31 cellular contexts compared by ENCODE assay signal in genomic region chr2:143632751-143633374, GRCh38.
DNase-seq lines count a peak whose midpoint lies in the region; ATAC-seq, FAIRE-seq and TF ChIP-seq lines count a peak whose summit lies in the region.
"Had no signal": no experiment of that assay in that cellular context is flagged by ENCODE, and none has a peak within 500 bp of the region (broad histone marks: within the 10 kb centered on the region; RNA-seq: fewer than 3 reads in every experiment).

No MANE protein-coding gene starts in this region.

- H2AFZ ChIP-seq in smooth muscle cell (ENCODE audit: low read depth) (no peak overlapping the region), GM23338 (no peak overlapping the region)
- H2AFZ ChIP-seq: hepatocyte had no signal

- H4K20me1 ChIP-seq in smooth muscle cell (ENCODE audit: low read depth) (no peaks in the 10 kb centered on the region), GM23338 (replicated peaks; ENCODE audit: insufficient read depth) (no peaks in the 10 kb centered on the region)

- TF ChIP-seq CTCF in activated CD8-positive, alpha-beta T cell treated with anti-CD3 and anti-CD28 coated beads for 36 hours (IDR thresholded peaks at IDR 0.05), result no peak
- TF ChIP-seq CTCF in smooth muscle cell (IDR thresholded peaks at IDR 0.05; ENCODE audit: borderline replicate concordance, insufficient read depth, poor library complexity, severe bottlenecking) (no peak), GM23338 (conservative IDR thresholded peaks at IDR 0.05; ENCODE audit: low read depth in 2 of 2) (no peak)

- H3K27me3 ChIP-seq in smooth muscle cell (ENCODE audit: low read depth), result no peaks in the 10 kb centered on the region
- no peaks in the 10 kb centered on the region for H3K27me3 ChIP-seq in GM23338 (ENCODE audit: insufficient read depth)
- H3K27me3 ChIP-seq: hepatocyte, pancreas, transverse colon had no signal

- H3K27ac ChIP-seq in smooth muscle cell (ENCODE audit: low read depth), result peak overlapping the region; percentile 3
- H3K27ac ChIP-seq in GM23338 (ENCODE audit: low read depth), result no peak overlapping the region
- H3K27ac ChIP-seq: hepatocyte, pancreas, transverse colon had no signal

- DNase-seq in activated CD8-positive, alpha-beta T cell treated with anti-CD3 and anti-CD28 coated beads for 36 hours, result peak; percentile 18
- no peak for DNase-seq in activated CD8-positive, alpha-beta T cell treated with anti-CD3 and anti-CD28 coated beads, Interleukin-2, amount 10 ng/mL, durations not matched to agents 7 days and 5 days
- DNase-seq in NCI-H187 (lab: John Stamatoyannopoulos, UW), result peak; percentile 29 to 36
- peak; percentile 36 for DNase-seq in NCI-H748 treated with DMSO at 0.1 percent for 48 hours (lab: John Stamatoyannopoulos, UW)
- no peak for DNase-seq in smooth muscle cell (lab: John Stamatoyannopoulos, UW; ENCODE audit: unreplicated experiment)
- DNase-seq in activated CD4-positive, alpha-beta memory T cell treated with anti-CD3 and anti-CD28 coated beads, Interleukin-2, amount 10 ng/mL, durations not matched to agents 7 days and 5 days, result no peak
- no peak for DNase-seq in GM19239 (ENCODE audit: insufficient read length, low spot score)
- no peak for DNase-seq in GM23338 (ENCODE audit: low spot score)
- DNase-seq: activated CD4-positive, alpha-beta T cell treated with anti-CD3 and anti-CD28 coated beads, Interleukin-2, amount 50 U/mL, for 1 hour; activated effector memory CD4-positive, alpha-beta T cell treated with anti-CD3 and anti-CD28 coated beads, Interleukin-2, amount 50 U/mL, for 16 hours; CD8-positive, alpha-beta T cell; cerebellar nuclear complex; H9; left cardiac atrium; mammary epithelial cell; NCI-H2081; NCI-H524; pancreas; retina; small intestine; stimulated activated CD4-positive, alpha-beta T cell treated with anti-CD3 and anti-CD28 coated beads, Interleukin-2, amount 100 ng/mL, for 24 hours; SW 1271; T1000; transverse colon had no signal

- peak overlapping the region; percentile 79 for H3K27ac Mint-ChIP-seq in activated CD8-positive, alpha-beta T cell treated with anti-CD3 and anti-CD28 coated beads for 36 hours
- H3K27ac Mint-ChIP-seq in activated CD8-positive, alpha-beta T cell treated with anti-CD3 and anti-CD28 coated beads, Interleukin-2, amount 10 ng/mL, durations not matched to agents 7 days and 5 days, result no peak overlapping the region
- no peak overlapping the region for H3K27ac Mint-ChIP-seq in activated CD4-positive, alpha-beta memory T cell treated with anti-CD3 and anti-CD28 coated beads, Interleukin-2, amount 10 ng/mL, durations not matched to agents 7 days and 5 days
- H3K27ac Mint-ChIP-seq in GM23338, result no peak overlapping the region
- H3K27ac Mint-ChIP-seq: brain, H9 had no signal

- peaks cover 26% of the 10 kb centered on the region for H3K4me1 Mint-ChIP-seq in activated CD8-positive, alpha-beta T cell treated with anti-CD3 and anti-CD28 coated beads for 36 hours (ENCODE audit: low read depth)
- peaks cover 4% of the 10 kb centered on the region for H3K4me1 Mint-ChIP-seq in activated CD8-positive, alpha-beta T cell treated with anti-CD3 and anti-CD28 coated beads, Interleukin-2, amount 10 ng/mL, durations not matched to agents 7 days and 5 days (ENCODE audit: low read depth)
- peaks cover 2% of the 10 kb centered on the region for H3K4me1 Mint-ChIP-seq in activated CD4-positive, alpha-beta memory T cell treated with anti-CD3 and anti-CD28 coated beads, Interleukin-2, amount 10 ng/mL, durations not matched to agents 7 days and 5 days
- no peaks in the 10 kb centered on the region for H3K4me1 Mint-ChIP-seq in GM23338
- H3K4me1 Mint-ChIP-seq: brain, H9 had no signal

- H3K4me2 ChIP-seq in smooth muscle cell (peak overlapping the region; percentile 40), GM23338 (no peak overlapping the region)
- H3K4me2 ChIP-seq: hepatocyte had no signal

- H3F3A ChIP-seq in smooth muscle cell (ENCODE audit: low read depth), result peaks cover 18% of the 10 kb centered on the region
- H3F3A ChIP-seq in GM23338 (replicated peaks; ENCODE audit: low read depth), result no peaks in the 10 kb centered on the region

- H3K9me3 ChIP-seq in smooth muscle cell (replicated peaks; ENCODE audit: low read depth), result no peaks in the 10 kb centered on the region
- H3K9me3 ChIP-seq: pancreas, transverse colon had no signal

- ATAC-seq in activated CD8-positive, alpha-beta T cell treated with anti-CD3 and anti-CD28 coated beads for 36 hours, result peak; percentile 65
- ATAC-seq in activated CD8-positive, alpha-beta T cell treated with anti-CD3 and anti-CD28 coated beads, Interleukin-2, amount 10 ng/mL, durations not matched to agents 7 days and 5 days, result no peak
- ATAC-seq in GM23338, result no peak
- ATAC-seq: CD8-positive, alpha-beta T cell; K562; left cardiac atrium; Panc1; pancreas had no signal

- H3K4me3 Mint-ChIP-seq in activated CD8-positive, alpha-beta T cell treated with anti-CD3 and anti-CD28 coated beads for 36 hours, result no peak overlapping the region
- H3K4me3 Mint-ChIP-seq in activated CD8-positive, alpha-beta T cell treated with anti-CD3 and anti-CD28 coated beads, Interleukin-2, amount 10 ng/mL, durations not matched to agents 7 days and 5 days, result no peak overlapping the region
- no peak overlapping the region for H3K4me3 Mint-ChIP-seq in activated CD4-positive, alpha-beta memory T cell treated with anti-CD3 and anti-CD28 coated beads, Interleukin-2, amount 10 ng/mL, durations not matched to agents 7 days and 5 days
- H3K4me3 Mint-ChIP-seq in GM23338, result no peak overlapping the region
- H3K4me3 Mint-ChIP-seq: brain; CD8-positive, alpha-beta T cell; H9 had no signal

- FAIRE-seq in GM19239 (lab: Jason Lieb, UNC), result no peak
- FAIRE-seq: A204.1, endometrium, frontal cortex, K562, pancreas, small intestine had no signal

- H3K36me3 Mint-ChIP-seq in activated CD8-positive, alpha-beta T cell treated with anti-CD3 and anti-CD28 coated beads for 36 hours (ENCODE audit: low read depth), result peaks cover 61% of the 10 kb centered on the region
- peaks cover 70% of the 10 kb centered on the region for H3K36me3 Mint-ChIP-seq in activated CD8-positive, alpha-beta T cell treated with anti-CD3 and anti-CD28 coated beads, Interleukin-2, amount 10 ng/mL, durations not matched to agents 7 days and 5 days (ENCODE audit: low read depth)
- peaks cover 72% of the 10 kb centered on the region for H3K36me3 Mint-ChIP-seq in activated CD4-positive, alpha-beta memory T cell treated with anti-CD3 and anti-CD28 coated beads, Interleukin-2, amount 10 ng/mL, durations not matched to agents 7 days and 5 days (ENCODE audit: low read depth)
- H3K36me3 Mint-ChIP-seq in GM23338 (ENCODE audit: low read depth), result peaks cover 3% of the 10 kb centered on the region; the same call in 1 of the 3 replicates
- H3K36me3 Mint-ChIP-seq: brain had no signal

- CTCF ChIA-PET in activated CD8-positive, alpha-beta T cell treated with anti-CD3 and anti-CD28 coated beads for 36 hours (lab: Charles Lee), result no interaction called here
- CTCF ChIA-PET in activated CD8-positive, alpha-beta T cell treated with anti-CD3 and anti-CD28 coated beads, Interleukin-2, amount 10 ng/mL, durations not matched to agents 7 days and 5 days (lab: Charles Lee), result no interaction called here
- CTCF ChIA-PET in activated CD4-positive, alpha-beta memory T cell treated with anti-CD3 and anti-CD28 coated beads, Interleukin-2, amount 10 ng/mL, durations not matched to agents 7 days and 5 days (lab: Charles Lee), result no interaction called here

- peaks cover 27% of the 10 kb centered on the region for H3K9me3 Mint-ChIP-seq in activated CD8-positive, alpha-beta T cell treated with anti-CD3 and anti-CD28 coated beads for 36 hours
- H3K9me3 Mint-ChIP-seq in activated CD8-positive, alpha-beta T cell treated with anti-CD3 and anti-CD28 coated beads, Interleukin-2, amount 10 ng/mL, durations not matched to agents 7 days and 5 days (ENCODE audit: insufficient read depth), result peaks cover 8% of the 10 kb centered on the region
- peaks cover 18% of the 10 kb centered on the region for H3K9me3 Mint-ChIP-seq in activated CD4-positive, alpha-beta memory T cell treated with anti-CD3 and anti-CD28 coated beads, Interleukin-2, amount 10 ng/mL, durations not matched to agents 7 days and 5 days
- H3K9me3 Mint-ChIP-seq in GM23338, result peaks cover 6% of the 10 kb centered on the region

- 0 out of 2 replicates have a peak, but pooled peaks cover 4% of the 10 kb centered on the region for H3K9me2 ChIP-seq in GM23338 (ENCODE audit: insufficient read depth)

- 33% methylated on average over 3 of the region's 3 CpGs for WGBS in smooth muscle cell (ENCODE audit: low lambda C conversion rate)

- no peak overlapping the region for H3K9ac ChIP-seq in smooth muscle cell (ENCODE audit: low read depth)

- intact Hi-C loops in activated CD8-positive, alpha-beta T cell treated with anti-CD3 and anti-CD28 coated beads for 36 hours (cut with micrococcal nuclease), result no loop called here

- H3K36me3 ChIP-seq in smooth muscle cell (ENCODE audit: low read depth), result no peaks in the 10 kb centered on the region
- H3K36me3 ChIP-seq in GM23338 (ENCODE audit: insufficient read depth), result 0 out of 2 replicates have a peak, but pooled peaks cover 6% of the 10 kb centered on the region
- H3K36me3 ChIP-seq: pancreas, transverse colon had no signal

- no peaks in the 10 kb centered on the region for H3K79me2 ChIP-seq in smooth muscle cell (ENCODE audit: low read depth)
- no peaks in the 10 kb centered on the region for H3K79me2 ChIP-seq in GM23338 (replicated peaks; ENCODE audit: insufficient read depth)
- H3K79me2 ChIP-seq: hepatocyte had no signal

- H3K4me3 ChIP-seq in smooth muscle cell (no peak overlapping the region), GM23338 (no peak overlapping the region)
- H3K4me3 ChIP-seq: hepatocyte, K562, pancreas, transverse colon had no signal

- POLR2A ChIA-PET in activated CD8-positive, alpha-beta T cell treated with anti-CD3 and anti-CD28 coated beads for 36 hours (lab: Charles Lee), result no interaction called here
- POLR2A ChIA-PET in activated CD8-positive, alpha-beta T cell treated with anti-CD3 and anti-CD28 coated beads, Interleukin-2, amount 10 ng/mL, durations not matched to agents 7 days and 5 days (lab: Charles Lee), result no interaction called here
- POLR2A ChIA-PET in activated CD4-positive, alpha-beta memory T cell treated with anti-CD3 and anti-CD28 coated beads, Interleukin-2, amount 10 ng/mL, durations not matched to agents 7 days and 5 days (lab: Charles Lee), result no interaction called here

- H3K4me1 ChIP-seq in smooth muscle cell (ENCODE audit: low read depth), result peaks cover 15% of the 10 kb centered on the region
- H3K4me1 ChIP-seq in GM23338 (ENCODE audit: insufficient read depth), result no peaks in the 10 kb centered on the region
- H3K4me1 ChIP-seq: pancreas, transverse colon had no signal

- no peaks in the 10 kb centered on the region for H3K27me3 Mint-ChIP-seq in activated CD8-positive, alpha-beta T cell treated with anti-CD3 and anti-CD28 coated beads for 36 hours
- no peaks in the 10 kb centered on the region for H3K27me3 Mint-ChIP-seq in activated CD8-positive, alpha-beta T cell treated with anti-CD3 and anti-CD28 coated beads, Interleukin-2, amount 10 ng/mL, durations not matched to agents 7 days and 5 days (ENCODE audit: low read depth)
- H3K27me3 Mint-ChIP-seq in activated CD4-positive, alpha-beta memory T cell treated with anti-CD3 and anti-CD28 coated beads, Interleukin-2, amount 10 ng/mL, durations not matched to agents 7 days and 5 days, result no peaks in the 10 kb centered on the region
- peaks cover 1% of the 10 kb centered on the region for H3K27me3 Mint-ChIP-seq in GM23338 (ENCODE audit: insufficient read depth, low read depth, poor library complexity)
- H3K27me3 Mint-ChIP-seq: brain had no signal

Comparison
In these comparisons a context has a peak if more than half of its experiments do, and no peak if none do; other contexts are left out.
1. DNase-seq: peak in activated CD8-positive, alpha-beta T cell treated with anti-CD3 and anti-CD28 coated beads for 36 hours (single experiment), NCI-H187 (2 of 2) and NCI-H748 treated with DMSO at 0.1 percent for 48 hours (single experiment); none in activated CD8-positive, alpha-beta T cell treated with anti-CD3 and anti-CD28 coated beads, Interleukin-2, amount 10 ng/mL, durations not matched to agents 7 days and 5 days (single experiment), smooth muscle cell (single experiment), activated CD4-positive, alpha-beta memory T cell treated with anti-CD3 and anti-CD28 coated beads, Interleukin-2, amount 10 ng/mL, durations not matched to agents 7 days and 5 days (single experiment), GM19239 (single experiment) and GM23338 (single experiment).